Comparison of ENCODE assay signal across 14 cellular contexts in the genomic region with DNA sequence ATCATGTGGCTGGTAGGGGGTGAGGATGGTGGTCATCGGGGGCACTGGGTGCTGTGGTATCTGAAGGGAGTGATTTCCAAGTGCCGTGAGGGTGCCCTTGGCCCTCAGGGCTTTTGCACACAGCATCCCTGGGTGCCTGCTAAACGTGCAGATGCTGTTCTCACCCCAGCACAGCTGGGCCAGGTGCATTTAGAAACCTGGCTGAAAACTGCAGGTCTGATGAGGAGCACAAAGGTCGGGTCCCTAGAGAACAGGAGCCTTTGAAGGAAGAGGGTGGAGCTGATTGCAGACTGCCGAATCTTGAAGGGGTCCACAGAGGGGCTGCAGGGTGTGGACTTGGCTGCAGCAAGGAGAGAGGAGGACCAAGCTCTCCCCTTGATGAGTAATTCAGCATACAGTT. TPM values are rescaled to one million over a fixed set of nuclear protein-coding genes. Genes with fewer than 3 reads are reported as not detected.
DNase-seq lines count a peak whose midpoint lies in the region; ATAC-seq and TF ChIP-seq lines count a peak whose summit lies in the region.
"Had no signal": no experiment of that assay in that cellular context is flagged by ENCODE, and none has a peak within 500 bp of the region (broad histone marks: within the 10 kb centered on the region; RNA-seq: fewer than 3 reads in every experiment).

No MANE protein-coding gene starts in this region.

- H3K9me3 Mint-ChIP-seq in CD8-positive, alpha-beta T cell: no peaks in the 10 kb centered on the region
- no peaks in the 10 kb centered on the region for H3K9me3 Mint-ChIP-seq in stimulated activated naive B cell treated with anti-CD40 and anti-IgM and Interleukin-4, amounts not matched to agents 10 μg/mL and 1 μg/mL and 100 μg/mL, for 72 hours
- H3K9me3 Mint-ChIP-seq: CD4-positive, alpha-beta T cell had no signal

- H3K27ac Mint-ChIP-seq in CD8-positive, alpha-beta T cell: peak overlapping the region; percentile 4
- H3K27ac Mint-ChIP-seq in stimulated activated naive B cell treated with anti-CD40 and anti-IgM and Interleukin-4, amounts not matched to agents 10 μg/mL and 1 μg/mL and 100 μg/mL, for 72 hours: no peak overlapping the region

- H3K4me3 ChIP-seq in CD8-positive, alpha-beta T cell (ENCODE audit: low read depth, low read length): no peak overlapping the region
- H3K4me3 ChIP-seq in IMR-90 (ENCODE audit: insufficient read depth, low read depth, low read length) (no peak overlapping the region), esophagus squamous epithelium (no peak overlapping the region), rectal smooth muscle tissue (ENCODE audit: low read length) (peak overlapping the region; percentile 16), ascending aorta (no peak overlapping the region)
- H3K4me3 ChIP-seq: dorsolateral prefrontal cortex, psoas muscle had no signal

- H3K56ac ChIP-seq in IMR-90 (ENCODE audit: extremely low read depth, insufficient read depth, low read length): no peak overlapping the region

- TF ChIP-seq POLR2A in IMR-90 (IDR thresholded peaks at IDR 0.05; ENCODE audit: low read depth, low read length) (no peak), esophagus squamous epithelium (IDR thresholded peaks at IDR 0.05) (no peak)

- peaks cover 6 to 97% of the 10 kb centered on the region in 2 experiments for H3K79me1 ChIP-seq in IMR-90 (ENCODE audit: low read depth in 1 of 2, low read length in 2 of 2)

- no peaks in the 10 kb centered on the region for H3K36me3 ChIP-seq in CD8-positive, alpha-beta T cell (ENCODE audit: insufficient read depth, low read length)
- H3K36me3 ChIP-seq in IMR-90 (ENCODE audit: control insufficient read depth, insufficient read depth, low read length): peaks cover 3% of the 10 kb centered on the region; the same call in 1 of the 2 replicates
- peaks cover 0 to 26% (median 0%) of the 10 kb centered on the region in 3 donors for H3K36me3 ChIP-seq in esophagus squamous epithelium
- H3K36me3 ChIP-seq in rectal smooth muscle tissue (ENCODE audit: control insufficient read depth, insufficient read depth, low read length): no peaks in the 10 kb centered on the region
- no peaks in the 10 kb centered on the region for H3K36me3 ChIP-seq in ascending aorta

- H4K5ac ChIP-seq in IMR-90 (ENCODE audit: low read depth, low read length): no peak overlapping the region; the same call in 1 of the 2 replicates

- H3K9me1 ChIP-seq in IMR-90 (ENCODE audit: insufficient read depth, low read length): peaks cover 82% of the 10 kb centered on the region

- no peak overlapping the region for H2AFZ ChIP-seq in IMR-90 (replicated peaks; ENCODE audit: low read length, poor library complexity)

- peaks cover 62% of the 10 kb centered on the region for H3K4me1 Mint-ChIP-seq in CD8-positive, alpha-beta T cell (ENCODE audit: low read depth)
- H3K4me1 Mint-ChIP-seq in stimulated activated naive B cell treated with anti-CD40 and anti-IgM and Interleukin-4, amounts not matched to agents 10 μg/mL and 1 μg/mL and 100 μg/mL, for 72 hours: peaks cover 51 to 67% of the 10 kb centered on the region in 2 donors

- H4K91ac ChIP-seq in IMR-90 (ENCODE audit: insufficient read depth, low read depth, low read length): no peak overlapping the region

- no peak overlapping the region for H3K9ac ChIP-seq in IMR-90 (ENCODE audit: low read depth, low read length)
- no peak overlapping the region for H3K9ac ChIP-seq in rectal smooth muscle tissue (ENCODE audit: low read length)

- no peak overlapping the region for H3K4me3 Mint-ChIP-seq in CD8-positive, alpha-beta T cell
- H3K4me3 Mint-ChIP-seq in stimulated activated naive B cell treated with anti-CD40 and anti-IgM and Interleukin-4, amounts not matched to agents 10 μg/mL and 1 μg/mL and 100 μg/mL, for 72 hours: no peak overlapping the region
- H3K4me3 Mint-ChIP-seq: CD4-positive, alpha-beta T cell had no signal

- CTCF ChIA-PET in CD8-positive, alpha-beta T cell (lab: Charles Lee): interaction anchor here (0.7 to 1.0 kb wide), 2 partner anchors 14 to 1054 kb away, joined by 3 to 4 read pairs; no protein-coding TSS in a partner anchor
- CTCF ChIA-PET in IMR-90 (lab: Yijun Ruan, JAX): no interaction called here

- dilution Hi-C loops in IMR-90 (cut with HindIII; ENCODE audit: low sequenced_read_pairs, unreplicated experiment): no loop called here

- H4K8ac ChIP-seq in IMR-90 (ENCODE audit: low read depth in 2 of 2, low read length in 2 of 2): no peak overlapping the region; a peak in 1 of 4 replicates

- H2BK20ac ChIP-seq in IMR-90 (ENCODE audit: low read depth, low read length): no peak overlapping the region

- H3K9me3 ChIP-seq in CD8-positive, alpha-beta T cell (ENCODE audit: low read length): no peaks in the 10 kb centered on the region
- H3K9me3 ChIP-seq in IMR-90 (ENCODE audit: control insufficient read depth, insufficient read depth, low read length) (no peaks in the 10 kb centered on the region), esophagus squamous epithelium (no peaks in the 10 kb centered on the region), ascending aorta (no peaks in the 10 kb centered on the region)
- H3K9me3 ChIP-seq: psoas muscle had no signal

- no peak overlapping the region for H2BK15ac ChIP-seq in IMR-90 (ENCODE audit: low read depth, low read length)

- H3K27me3 Mint-ChIP-seq in CD8-positive, alpha-beta T cell (ENCODE audit: low read depth): no peaks in the 10 kb centered on the region
- H3K27me3 Mint-ChIP-seq in stimulated activated naive B cell treated with anti-CD40 and anti-IgM and Interleukin-4, amounts not matched to agents 10 μg/mL and 1 μg/mL and 100 μg/mL, for 72 hours: peaks cover 42 to 44% of the 10 kb centered on the region in 2 donors
- H3K27me3 Mint-ChIP-seq: CD4-positive, alpha-beta T cell had no signal

- BruUV-seq in IMR-90 (replicated peaks; lab: Mats Ljungman, UMichigan): no TSS peak

- WGBS in IMR-90 (ENCODE audit: extremely low coverage in 2 of 2, insufficient read length in 1 of 2), 2 experiments: 79% methylated on average over 3 of the region's 5 CpGs; no CpG with 5 or more reads in 1 of the 2 experiments
- whole genome bisulfite sequencing in esophagus squamous epithelium, 2 donors: 46 to 48% methylated on average over 3 to 5 of the region's 5 CpGs

- H3K27me3 ChIP-seq in CD8-positive, alpha-beta T cell (ENCODE audit: insufficient read depth, low read length): no peaks in the 10 kb centered on the region
- H3K27me3 ChIP-seq in IMR-90 (ENCODE audit: control insufficient read depth, insufficient read depth, low read length) (no peaks in the 10 kb centered on the region), esophagus squamous epithelium (no peaks in the 10 kb centered on the region), rectal smooth muscle tissue (ENCODE audit: control insufficient read depth, insufficient read depth, low read length) (no peaks in the 10 kb centered on the region), ascending aorta (no peaks in the 10 kb centered on the region)
- H3K27me3 ChIP-seq: dorsolateral prefrontal cortex had no signal

- no peak overlapping the region; the same call in 1 of the 2 replicates for H3K18ac ChIP-seq in IMR-90 (ENCODE audit: low read depth, low read length)

- POLR2A ChIA-PET in CD8-positive, alpha-beta T cell (lab: Charles Lee): no interaction called here
- POLR2A ChIA-PET in IMR-90 (lab: Charles Lee; ENCODE audit: unreplicated experiment): no interaction called here

- ATAC-seq in CD8-positive, alpha-beta T cell: no peak
- ATAC-seq in IMR-90 (ENCODE audit: low read depth) (no peak), HG03097 (IDR thresholded peaks at IDR 0.05; ENCODE audit: low FRiP score, unreplicated experiment) (no peak)
- no peak for ATAC-seq in stimulated activated naive B cell treated with anti-CD40 and anti-IgM and Interleukin-4, amounts not matched to agents 10 μg/mL and 1 μg/mL and 100 μg/mL, for 72 hours (replicated peaks)

- peaks cover 99% of the 10 kb centered on the region for H4K20me1 ChIP-seq in IMR-90 (ENCODE audit: insufficient read depth, low read length)

- peak overlapping the region; percentile 80; the same call in 1 of the 2 replicates for H3K4ac ChIP-seq in IMR-90 (ENCODE audit: low read depth, low read length)

- TF ChIP-seq RAD21 in IMR-90 (IDR thresholded peaks at IDR 0.05; ENCODE audit: low read length): no peak

- H3K23ac ChIP-seq in IMR-90 (ENCODE audit: low read depth, low read length): peak overlapping the region; percentile 76; the same call in 1 of the 2 replicates

- in situ Hi-C loops in IMR-90 (cut with MboI; ENCODE audit: low sequenced_read_pairs): no loop called here

- no peak overlapping the region for H3K27ac ChIP-seq in CD8-positive, alpha-beta T cell (ENCODE audit: low read depth, low read length)
- H3K27ac ChIP-seq in IMR-90 (ENCODE audit: insufficient read depth, low read length) (no peak overlapping the region), esophagus squamous epithelium (peak overlapping the region in 3 of 4 donors; percentile 70 to 85 (median 81)), rectal smooth muscle tissue (ENCODE audit: low read depth, low read length) (peak overlapping the region; percentile 70), ascending aorta (peak overlapping the region in 1 of 2 donors; percentile 86)
- H3K27ac ChIP-seq: VCaP had no signal

- no peak for TF ChIP-seq CTCF in CD8-positive, alpha-beta T cell (IDR thresholded peaks at IDR 0.05)
- TF ChIP-seq CTCF in IMR-90 (conservative IDR thresholded peaks at IDR 0.05; ENCODE audit: low read depth, low read length): no peak
- no peak for TF ChIP-seq CTCF in esophagus squamous epithelium (IDR thresholded peaks at IDR 0.05)
- no peak for TF ChIP-seq CTCF in ascending aorta (IDR thresholded peaks at IDR 0.05)

- H3K4me2 ChIP-seq in IMR-90 (ENCODE audit: low read depth, low read length): no peak overlapping the region

- H2BK5ac ChIP-seq in IMR-90 (ENCODE audit: low read depth, low read length, poor library complexity, severe bottlenecking): peak overlapping the region; percentile 39

- peak overlapping the region; percentile 31 for H2AK9ac ChIP-seq in IMR-90 (replicated peaks; ENCODE audit: low read depth, low read length, poor library complexity)

- 0 out of 2 replicates have a peak overlapping the region, but pooled peaks have one; percentile 13 for H2BK120ac ChIP-seq in IMR-90 (ENCODE audit: low read depth, low read length)

- H3K4me1 ChIP-seq in CD8-positive, alpha-beta T cell (ENCODE audit: insufficient read depth, low read length): peaks cover 25% of the 10 kb centered on the region
- peaks cover 80% of the 10 kb centered on the region for H3K4me1 ChIP-seq in IMR-90 (ENCODE audit: control insufficient read depth, insufficient read depth, low read length)
- H3K4me1 ChIP-seq in esophagus squamous epithelium: peaks cover 59 to 100% (median 89%) of the 10 kb centered on the region in 3 donors
- peaks cover 46% of the 10 kb centered on the region for H3K4me1 ChIP-seq in rectal smooth muscle tissue (ENCODE audit: control insufficient read depth, insufficient read depth, low read length)
- H3K4me1 ChIP-seq in ascending aorta: peaks cover 31 to 67% of the 10 kb centered on the region in 2 donors

- DNase-seq in CD8-positive, alpha-beta T cell: no peak
- DNase-seq in IMR-90 (no peak), esophagus squamous epithelium (lab: John Stamatoyannopoulos, UW) (no peak), cerebellum (ENCODE audit: low spot score) (no peak), ascending aorta (ENCODE audit: low spot score in 2 of 2) (no peak)
- no peak for DNase-seq in stimulated activated naive B cell treated with anti-CD40 and anti-IgM and Interleukin-4, amounts not matched to agents 10 μg/mL and 1 μg/mL and 100 μg/mL, for 72 hours
- DNase-seq: CD4-positive, alpha-beta T cell; dorsolateral prefrontal cortex; NCI-H446 treated with DMSO at 0.1 percent for 48 hours; psoas muscle; stimulated activated CD4-positive, alpha-beta T cell treated with anti-CD3 and anti-CD28 coated beads, Interleukin-1b, Interleukin-23, amount 100 ng/mL, for 48 hours had no signal

- intact Hi-C loops in CD8-positive, alpha-beta T cell (cut with DNase I, micrococcal nuclease): no loop called here
- intact Hi-C loops in IMR-90 (cut with micrococcal nuclease) (no loop called here), esophagus squamous epithelium (cut with DNase I) (no loop called here), ascending aorta (cut with DNase I) (no loop called here)

- no peaks in the 10 kb centered on the region for H3K36me3 Mint-ChIP-seq in CD8-positive, alpha-beta T cell
- H3K36me3 Mint-ChIP-seq in stimulated activated naive B cell treated with anti-CD40 and anti-IgM and Interleukin-4, amounts not matched to agents 10 μg/mL and 1 μg/mL and 100 μg/mL, for 72 hours: peaks cover 2 to 4% of the 10 kb centered on the region in 2 donors

- no peak overlapping the region for H2AK5ac ChIP-seq in IMR-90 (ENCODE audit: low read depth, low read length)

- peak overlapping the region; percentile 49 for H3K14ac ChIP-seq in IMR-90 (replicated peaks; ENCODE audit: low read depth, low read length)

RNA-seq across cellular contexts. Expression of a gene that starts 32.0 kb away (rescaled TPM):
- total RNA-seq in CD8-positive, alpha-beta T cell: 10 to 100 TPM; 10.1 to 10.8 TPM
- 6.6 and 6.7 TPM in 2 replicates for total RNA-seq in IMR-90 (2012; rRNA removed)
- polyA plus RNA-seq in IMR-90 (2012; rRNA removed): 43.2 and 48.7 TPM in 2 replicates
- 39.5 and 51.2 TPM in 2 replicates for polyA plus RNA-seq in IMR-90 (2012; cell fraction: cytosol; rRNA removed)
- 57.0 and 113 TPM in 2 replicates for polyA plus RNA-seq in IMR-90 (2012; cell fraction: nucleus; rRNA removed; ENCODE audit: low replicate concordance)
- total RNA-seq in esophagus squamous epithelium: 10 to 100 TPM; 28.2 to 79.5 (median 40.4) TPM
- total RNA-seq in cerebellum: 53.4 TPM
- total RNA-seq in ascending aorta: 96.2 TPM

Comparison
In these comparisons a context has a peak if more than half of its experiments do, and no peak if none do; other contexts are left out.
1. H3K27ac ChIP-seq: peak in esophagus squamous epithelium (3 of 4) and rectal smooth muscle tissue (single experiment); none in CD8-positive, alpha-beta T cell (single experiment) and IMR-90 (single experiment).